In the genomic region with DNA sequence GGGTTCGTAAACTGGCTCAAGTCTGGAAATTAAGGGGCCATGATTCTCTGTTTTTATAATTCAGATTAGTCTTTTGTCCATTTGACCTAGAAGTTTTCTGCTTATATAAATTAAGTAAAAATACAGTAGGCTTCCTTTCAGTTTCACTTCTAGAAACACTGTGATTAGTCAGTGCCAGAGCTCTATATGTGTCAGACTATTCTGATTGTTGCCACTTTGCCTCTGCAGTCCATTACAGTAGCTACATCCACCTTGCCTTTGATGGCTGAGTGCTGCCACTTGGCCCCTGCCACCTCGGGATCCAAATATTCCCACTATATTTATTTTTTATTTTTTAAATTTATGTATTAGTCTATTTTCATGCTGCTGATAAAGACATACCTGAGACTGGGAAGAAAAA, we compare ENCODE assay signal across 11 cellular contexts. TPM values are rescaled to one million over a fixed set of nuclear protein-coding genes. Genes with fewer than 3 reads are reported as not detected.
A peak's percentile ranks its signal among the peaks of the same experiment; 100 is the strongest.
DNase-seq lines count a peak whose midpoint lies in the region; ATAC-seq and TF ChIP-seq lines count a peak whose summit lies in the region.
"Had no signal": no experiment of that assay in that cellular context is flagged by ENCODE, and none has a peak within 500 bp of the region (broad histone marks: within the 10 kb centered on the region; RNA-seq: fewer than 3 reads in every experiment).

No MANE protein-coding gene starts in this region.

- no peaks in the 10 kb centered on the region for H3K36me3 ChIP-seq in HAP-1 (replicated peaks)
- H3K36me3 ChIP-seq: Peyer's patch had no signal

- DNase-seq in ELR (ENCODE audit: low read depth) = peak; percentile 34
- DNase-seq in astrocyte of the spinal cord (ENCODE audit: low read depth, low spot score) = peak; percentile 10
- DNase-seq in HAP-1 (ENCODE audit: low spot score in 2 of 2) = no peak
- no peak for DNase-seq in Right ventricle myocardium superior
- DNase-seq in cerebellar nuclear complex (lab: John Stamatoyannopoulos, UW) = no peak
- DNase-seq: Peyer's patch had no signal

- intact Hi-C loops in Right ventricle myocardium superior (cut with DNase I) = no loop called here

- H3K9me3 ChIP-seq in HAP-1 = no peaks in the 10 kb centered on the region
- H3K9me3 ChIP-seq: Peyer's patch had no signal

- in situ Hi-C loops in astrocyte of the spinal cord (cut with HindIII; ENCODE audit: low sequenced_read_pairs) = no loop called here
- in situ Hi-C loops in HAP-1 (cut with MboI; ENCODE audit: low sequenced_read_pairs) = no loop called here

- peak; percentile 84 for ATAC-seq in GM19452 (IDR thresholded peaks at IDR 0.05; ENCODE audit: unreplicated experiment)
- peak; percentile 87 for ATAC-seq in HG03103 (IDR thresholded peaks at IDR 0.05; ENCODE audit: low read depth, unreplicated experiment)
- ATAC-seq in Right ventricle myocardium superior (ENCODE audit: poor library complexity) = no peak
- ATAC-seq in SK-N-SH treated with all-trans-retinoic acid at 6 μM for 48 hours = no peak

- no peak for TF ChIP-seq CTCF in astrocyte of the spinal cord (IDR thresholded peaks at IDR 0.05; ENCODE audit: low read depth, low read length)

- no peak overlapping the region for H3K4me3 ChIP-seq in astrocyte of the spinal cord (ENCODE audit: low read depth, low read length)
- no peak overlapping the region for H3K4me3 ChIP-seq in HAP-1
- H3K4me3 ChIP-seq: Peyer's patch had no signal

- no peaks in the 10 kb centered on the region for H3K27me3 ChIP-seq in HAP-1 (ENCODE audit: low read depth)
- H3K27me3 ChIP-seq: Peyer's patch had no signal

- H3K4me1 ChIP-seq in HAP-1 = no peaks in the 10 kb centered on the region
- H3K4me1 ChIP-seq: Peyer's patch had no signal

TF ChIP-seq in SK-N-SH treated with all-trans-retinoic acid at 6 μM for 48 hours, 23 proteins besides CTCF, POLR2A, EP300 and RAD21:
- TF ChIP-seq BACH2 (CRISPR knock-in tag; IDR thresholded peaks at IDR 0.05; ENCODE audit: borderline replicate concordance) (no peak), ZNF565 (CRISPR knock-in tag; conservative IDR thresholded peaks at IDR 0.05; ENCODE audit: low read depth) (no peak), ZNF8 (CRISPR knock-in tag; IDR thresholded peaks at IDR 0.05) (no peak), ZC3H10 (CRISPR knock-in tag; IDR thresholded peaks at IDR 0.05) (no peak), TCF4 (CRISPR knock-in tag; IDR thresholded peaks at IDR 0.05; ENCODE audit: borderline replicate concordance) (no peak), TOX (CRISPR knock-in tag; IDR thresholded peaks at IDR 0.05; ENCODE audit: borderline replicate concordance) (no peak), SNAI2 (CRISPR knock-in tag; IDR thresholded peaks at IDR 0.05) (no peak), PPARA (CRISPR knock-in tag; IDR thresholded peaks at IDR 0.05; ENCODE audit: borderline replicate concordance) (no peak), GLIS3 (CRISPR knock-in tag; IDR thresholded peaks at IDR 0.05) (no peak), RARB (CRISPR knock-in tag; IDR thresholded peaks at IDR 0.05) (no peak), OSR1 (CRISPR knock-in tag; IDR thresholded peaks at IDR 0.05) (no peak)

RNA-seq across cellular contexts. Expression of a gene that starts 7.9 kb away (rescaled TPM):
- not detected for total RNA-seq in Right ventricle myocardium superior
- total RNA-seq: Peyer's patch, pulmonary artery endothelial cell, temporal lobe had no signal

RNA-seq across cellular contexts. Expression of a gene that starts 29.1 kb away (rescaled TPM):
- total RNA-seq in Right ventricle myocardium superior = 12.2 TPM

Comparison
In these comparisons a context has a peak if more than half of its experiments do, and no peak if none do; other contexts are left out.
1. DNase-seq: peak in ELR (single experiment) and astrocyte of the spinal cord (single experiment); none in HAP-1 (0 of 2), Right ventricle myocardium superior (single experiment) and cerebellar nuclear complex (0 of 2).
2. ATAC-seq: peak in GM19452 (single experiment) and HG03103 (single experiment); none in Right ventricle myocardium superior (single experiment) and SK-N-SH treated with all-trans-retinoic acid at 6 μM for 48 hours (single experiment).